In genomic region chr2:178479758-178480226, GRCh38 we compare ENCODE assay signal across 7 cellular contexts. TPM values are rescaled to one million over a fixed set of nuclear protein-coding genes. Genes with fewer than 3 reads are reported as not detected.
A peak's percentile ranks its signal among the peaks of the same experiment; 100 is the strongest.
DNase-seq lines count a peak whose midpoint lies in the region; ATAC-seq and TF ChIP-seq lines count a peak whose summit lies in the region.

No MANE protein-coding gene starts in this region.

- H3K4me1 ChIP-seq in hepatocyte (ENCODE audit: insufficient read depth) (peaks cover 28% of the 10 kb centered on the region), smooth muscle cell (ENCODE audit: low read depth) (peaks cover 32% of the 10 kb centered on the region)

- H3K4me3 ChIP-seq in hepatocyte (peak overlapping the region; percentile 34), smooth muscle cell (peak overlapping the region; percentile 91)

- H3K27me3 ChIP-seq in hepatocyte: no peaks in the 10 kb centered on the region
- no peaks in the 10 kb centered on the region for H3K27me3 ChIP-seq in smooth muscle cell (ENCODE audit: low read depth)

- H3K27me3 Mint-ChIP-seq in activated B cell treated with CpG ODN at 0.5 μM for 24 hours: no peaks in the 10 kb centered on the region

- H3K4me2 ChIP-seq in hepatocyte (peak overlapping the region; percentile 83), smooth muscle cell (peak overlapping the region; percentile 92)

- H3K79me2 ChIP-seq in hepatocyte: peaks cover 69% of the 10 kb centered on the region
- peaks cover 73% of the 10 kb centered on the region for H3K79me2 ChIP-seq in smooth muscle cell (ENCODE audit: low read depth)

- H3K36me3 ChIP-seq in hepatocyte (replicated peaks; ENCODE audit: insufficient read depth, low read depth): no peaks in the 10 kb centered on the region
- no peaks in the 10 kb centered on the region for H3K36me3 ChIP-seq in smooth muscle cell (ENCODE audit: low read depth)

- POLR2A ChIA-PET in activated B cell treated with CpG ODN at 0.5 μM for 24 hours (lab: Charles Lee): interaction anchor here (1.1 to 4.1 kb wide), 3 partner anchors 29 to 198 kb away, joined by 3 to 70 read pairs (median 4); partner anchors contain the start of genes PJVK and PRKRA

- no peaks in the 10 kb centered on the region for H3K9me3 ChIP-seq in hepatocyte (ENCODE audit: low read depth)
- no peaks in the 10 kb centered on the region for H3K9me3 ChIP-seq in smooth muscle cell (replicated peaks; ENCODE audit: low read depth)

- peaks cover 9% of the 10 kb centered on the region for H3K36me3 Mint-ChIP-seq in activated B cell treated with CpG ODN at 0.5 μM for 24 hours (ENCODE audit: low read depth)

- WGBS in hepatocyte (ENCODE audit: low lambda C conversion rate, missing lambda C conversion rate): 34% methylated on average over 19 of the region's 19 CpGs
- WGBS in smooth muscle cell (ENCODE audit: low lambda C conversion rate): 29% methylated on average over 19 of the region's 19 CpGs

- CTCF ChIA-PET in activated B cell treated with CpG ODN at 0.5 μM for 24 hours (lab: Charles Lee): no interaction called here

- DNase-seq in HT-29 (ENCODE audit: low spot score) (peak; percentile 5), activated B cell treated with CpG ODN at 0.5 μM for 24 hours (no peak), hepatocyte (ENCODE audit: low spot score) (no peak), smooth muscle cell (lab: John Stamatoyannopoulos, UW; ENCODE audit: unreplicated experiment) (no peak), Ammon's horn (ENCODE audit: low spot score) (no peak), iPS-NIHi7 (ENCODE audit: extremely low spot score) (no peak)
- DNase-seq in stimulated activated CD4-positive, alpha-beta T cell treated with anti-CD3 and anti-CD28 coated beads, Interleukin-4, amount 100 ng/mL, for 24 hours: no peak

- intact Hi-C loops in activated B cell treated with CpG ODN at 0.5 μM for 24 hours (cut with micrococcal nuclease): loop anchor here (1.0 to 5.0 kb wide), 6 partner anchors 15 to 1215 kb away; partner anchors contain the start of gene NFE2L2

- TF ChIP-seq CTCF in activated B cell treated with CpG ODN at 0.5 μM for 24 hours (IDR thresholded peaks at IDR 0.05) (no peak), hepatocyte (IDR thresholded peaks at IDR 0.05; ENCODE audit: poor library complexity) (no peak), smooth muscle cell (IDR thresholded peaks at IDR 0.05; ENCODE audit: borderline replicate concordance, insufficient read depth, poor library complexity, severe bottlenecking) (no peak)

- H3K9me3 Mint-ChIP-seq in activated B cell treated with CpG ODN at 0.5 μM for 24 hours: no peaks in the 10 kb centered on the region

- peak overlapping the region; percentile 97 for H3K27ac Mint-ChIP-seq in activated B cell treated with CpG ODN at 0.5 μM for 24 hours

- H2AFZ ChIP-seq in hepatocyte: peak overlapping the region; percentile 98
- H2AFZ ChIP-seq in smooth muscle cell (ENCODE audit: low read depth): peak overlapping the region; percentile 78

- H3K27ac ChIP-seq in hepatocyte (peak overlapping the region; percentile 98), smooth muscle cell (ENCODE audit: low read depth) (peak overlapping the region; percentile 94)

- ATAC-seq in activated B cell treated with CpG ODN at 0.5 μM for 24 hours (ENCODE audit: low read depth): no peak

- peaks cover 54% of the 10 kb centered on the region for H3K4me1 Mint-ChIP-seq in activated B cell treated with CpG ODN at 0.5 μM for 24 hours

- H3K4me3 Mint-ChIP-seq in activated B cell treated with CpG ODN at 0.5 μM for 24 hours: peak overlapping the region; percentile 94

- peak overlapping the region; percentile 90 for H3K9ac ChIP-seq in smooth muscle cell (ENCODE audit: low read depth)

- H3F3A ChIP-seq in smooth muscle cell (ENCODE audit: low read depth): peaks cover 5% of the 10 kb centered on the region

- H4K20me1 ChIP-seq in hepatocyte (ENCODE audit: insufficient read depth, poor library complexity, severe bottlenecking) (peaks cover 26% of the 10 kb centered on the region), smooth muscle cell (ENCODE audit: low read depth) (peaks cover 40% of the 10 kb centered on the region)

- H3K9me2 ChIP-seq in hepatocyte (replicated peaks; ENCODE audit: insufficient read depth): no peaks in the 10 kb centered on the region

RNA-seq across cellular contexts. Expression of gene PLEKHA3, which starts 0.5 kb away (rescaled TPM):
- 4.4 and 5.2 TPM in 2 replicates for total RNA-seq in HT-29 (2014; rRNA removed; shearing (Covaris generic))
- 28.3 and 29.6 TPM in 2 replicates for total RNA-seq in activated B cell treated with CpG ODN at 0.5 μM for 24 hours
- total RNA-seq in hepatocyte: 8.3 and 9.1 TPM in 2 replicates
- 19.3 and 32.1 TPM in 2 replicates for polyA plus RNA-seq in hepatocyte
- 9.9 and 26.4 TPM in 2 replicates for total RNA-seq in smooth muscle cell
- 37.9 and 38.2 TPM in 2 replicates for polyA plus RNA-seq in smooth muscle cell

RNA-seq across cellular contexts. Expression of gene FKBP7, which starts 1.4 kb away (rescaled TPM):
- total RNA-seq in HT-29 (2014; rRNA removed; shearing (Covaris generic)): 0.03 and 0.55 TPM in 2 replicates
- 0.44 and 0.64 TPM in 2 replicates for total RNA-seq in activated B cell treated with CpG ODN at 0.5 μM for 24 hours
- 44.9 and 45.4 TPM in 2 replicates for total RNA-seq in hepatocyte
- polyA plus RNA-seq in hepatocyte: 93.9 and 113 TPM in 2 replicates
- total RNA-seq in smooth muscle cell: 125 and 146 TPM in 2 replicates
- polyA plus RNA-seq in smooth muscle cell: 165 and 213 TPM in 2 replicates

RNA-seq across cellular contexts. Expression of gene PJVK, which starts 28.6 kb away (rescaled TPM):
- total RNA-seq in HT-29 (2014; rRNA removed; shearing (Covaris generic)): 0.23 and 0.26 TPM in 2 replicates
- total RNA-seq in activated B cell treated with CpG ODN at 0.5 μM for 24 hours: 2.0 and 3.1 TPM in 2 replicates
- total RNA-seq in hepatocyte: 3.8 and 3.9 TPM in 2 replicates
- 3.2 and 4.6 TPM in 2 replicates for polyA plus RNA-seq in hepatocyte
- 1.7 and 3.3 TPM in 2 replicates for total RNA-seq in smooth muscle cell
- polyA plus RNA-seq in smooth muscle cell: 1.9 and 2.7 TPM in 2 replicates

RNA-seq across cellular contexts. Expression of gene PRKRA, which starts 28.8 kb away (rescaled TPM):
- 45.1 and 53.5 TPM in 2 replicates for total RNA-seq in HT-29 (2014; rRNA removed; shearing (Covaris generic))
- total RNA-seq in activated B cell treated with CpG ODN at 0.5 μM for 24 hours (49.6 and 61.3 TPM in 2 replicates), hepatocyte (51.7 and 53.0 TPM in 2 replicates), smooth muscle cell (57.5 and 65.0 TPM in 2 replicates)
- polyA plus RNA-seq in hepatocyte (33.4 and 39.8 TPM in 2 replicates), smooth muscle cell (45.0 and 48.8 TPM in 2 replicates)

Comparison
In these comparisons a context has a peak if more than half of its experiments do, and no peak if none do; other contexts are left out.
1. RNA of gene FKBP7, which starts 1.4 kb away (total RNA-seq): 125 to 146 TPM in smooth muscle cell and 44.9 to 45.4 TPM in hepatocyte; 0.44 to 0.64 TPM in activated B cell treated with CpG ODN at 0.5 μM for 24 hours and 0.03 to 0.55 TPM in HT-29; every median in the first group is over 10 times any median in the second.